In the genomic region with DNA sequence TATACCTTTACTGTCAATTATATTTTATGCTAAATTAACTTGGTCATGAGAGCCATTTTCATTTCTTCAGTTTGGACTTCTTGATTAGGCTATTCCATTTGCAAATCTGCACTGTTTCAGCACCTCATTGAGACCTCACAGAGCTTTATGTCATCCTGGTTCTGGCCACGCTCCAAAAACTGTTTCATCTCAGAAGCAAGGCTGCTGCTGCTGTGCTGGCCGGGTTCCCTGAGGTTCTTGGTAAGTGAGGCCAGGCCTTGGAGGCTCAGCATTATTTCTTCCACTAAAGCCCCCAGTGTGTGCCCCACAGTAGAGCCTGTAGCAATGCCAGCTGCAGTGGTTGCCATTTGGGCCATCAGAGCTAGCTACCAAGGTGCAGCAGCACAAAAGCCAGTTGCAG, we compare ENCODE assay signal across 2 cellular contexts.
TF ChIP-seq lines count a peak whose summit lies in the region.

No MANE protein-coding gene starts in this region.

TF ChIP-seq in SK-N-SH, 30 proteins besides CTCF, POLR2A, EP300 and RAD21 (continued from another document):
- TF ChIP-seq YY1 (IDR thresholded peaks at IDR 0.05; ENCODE audit: low read depth): no peak

TF ChIP-seq in SK-N-SH treated with all-trans-retinoic acid at 6 μM for 48 hours, 23 proteins besides CTCF, POLR2A, EP300 and RAD21 (continued from another document):
- TF ChIP-seq, protein P1, sequence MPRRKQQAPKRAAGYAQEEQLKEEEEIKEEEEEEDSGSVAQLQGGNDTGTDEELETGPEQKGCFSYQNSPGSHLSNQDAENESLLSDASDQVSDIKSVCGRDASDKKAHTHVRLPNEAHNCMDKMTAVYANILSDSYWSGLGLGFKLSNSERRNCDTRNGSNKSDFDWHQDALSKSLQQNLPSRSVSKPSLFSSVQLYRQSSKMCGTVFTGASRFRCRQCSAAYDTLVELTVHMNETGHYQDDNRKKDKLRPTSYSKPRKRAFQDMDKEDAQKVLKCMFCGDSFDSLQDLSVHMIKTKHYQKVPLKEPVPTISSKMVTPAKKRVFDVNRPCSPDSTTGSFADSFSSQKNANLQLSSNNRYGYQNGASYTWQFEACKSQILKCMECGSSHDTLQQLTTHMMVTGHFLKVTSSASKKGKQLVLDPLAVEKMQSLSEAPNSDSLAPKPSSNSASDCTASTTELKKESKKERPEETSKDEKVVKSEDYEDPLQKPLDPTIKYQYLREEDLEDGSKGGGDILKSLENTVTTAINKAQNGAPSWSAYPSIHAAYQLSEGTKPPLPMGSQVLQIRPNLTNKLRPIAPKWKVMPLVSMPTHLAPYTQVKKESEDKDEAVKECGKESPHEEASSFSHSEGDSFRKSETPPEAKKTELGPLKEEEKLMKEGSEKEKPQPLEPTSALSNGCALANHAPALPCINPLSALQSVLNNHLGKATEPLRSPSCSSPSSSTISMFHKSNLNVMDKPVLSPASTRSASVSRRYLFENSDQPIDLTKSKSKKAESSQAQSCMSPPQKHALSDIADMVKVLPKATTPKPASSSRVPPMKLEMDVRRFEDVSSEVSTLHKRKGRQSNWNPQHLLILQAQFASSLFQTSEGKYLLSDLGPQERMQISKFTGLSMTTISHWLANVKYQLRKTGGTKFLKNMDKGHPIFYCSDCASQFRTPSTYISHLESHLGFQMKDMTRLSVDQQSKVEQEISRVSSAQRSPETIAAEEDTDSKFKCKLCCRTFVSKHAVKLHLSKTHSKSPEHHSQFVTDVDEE (CRISPR knock-in tag; IDR thresholded peaks at IDR 0.05): no peak
